ENCODE assay signal across 9 cellular contexts in the genomic region with DNA sequence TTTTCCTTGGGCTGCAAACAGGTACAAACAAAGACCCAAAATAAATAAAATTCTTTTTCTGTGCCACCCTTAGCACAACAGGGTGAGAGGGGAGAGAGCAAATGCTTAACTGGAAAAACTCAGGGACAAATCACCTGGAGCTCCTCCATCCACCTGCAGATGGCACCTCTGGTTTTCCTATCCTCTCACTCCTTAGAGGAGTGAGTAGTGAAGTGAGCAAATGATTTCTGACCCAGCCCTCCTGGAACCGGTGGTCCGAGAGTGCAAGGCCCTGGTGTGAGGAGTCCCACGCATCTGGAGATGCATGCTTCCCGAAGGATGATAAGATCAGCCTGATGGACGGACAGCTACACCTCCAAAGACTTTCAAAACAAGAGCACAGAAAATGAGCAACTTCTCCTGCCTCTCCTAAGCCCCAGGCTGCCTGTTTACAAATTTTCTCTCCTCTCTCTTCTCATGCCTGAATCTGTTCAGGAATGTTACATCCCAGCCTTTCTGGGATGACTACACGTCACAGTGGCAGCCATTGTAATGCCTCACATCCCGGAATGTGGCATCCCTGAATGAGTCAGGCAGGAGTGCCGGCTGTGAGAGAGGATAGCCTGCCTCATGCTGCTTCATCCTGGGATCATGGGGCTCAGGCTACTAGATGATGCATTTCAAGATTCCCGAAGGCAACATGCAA.
DNase-seq lines count a peak whose midpoint lies in the region; ATAC-seq and TF ChIP-seq lines count a peak whose summit lies in the region.
"Had no signal": no experiment of that assay in that cellular context is flagged by ENCODE, and none has a peak within 500 bp of the region (broad histone marks: within the 10 kb centered on the region; RNA-seq: fewer than 3 reads in every experiment).

No MANE protein-coding gene starts in this region.

- no CpG with 5 or more reads among the region's 9 CpGs for WGBS in IMR-90 (ENCODE audit: extremely low coverage in 2 of 2, insufficient read length in 1 of 2), 2 experiments

- peak overlapping the region; percentile 25 for H3K4me2 ChIP-seq in IMR-90 (ENCODE audit: low read depth, low read length)

- DNase-seq in AG09309 (ENCODE audit: low read depth) (peak; percentile 88), IMR-90 (peak; percentile 99), cerebellar nuclear complex (lab: John Stamatoyannopoulos, UW) (peak; percentile 13 to 41), lower lobe of right lung (no peak), GM10248 (ENCODE audit: extremely low spot score) (no peak)
- no peak for DNase-seq in CD8-positive, alpha-beta memory T cell
- DNase-seq in activated CD4-positive, alpha-beta T cell treated with anti-CD3 and anti-CD28 coated beads, Interleukin-2, amount 10 ng/mL, durations not matched to agents 24 days and 14 days: no peak
- DNase-seq: NCI-H1105 had no signal

- H3K4me1 ChIP-seq in IMR-90 (ENCODE audit: control insufficient read depth, insufficient read depth, low read length): peaks cover 47% of the 10 kb centered on the region
- H3K4me1 ChIP-seq in lower lobe of right lung: peaks cover 78% of the 10 kb centered on the region
- H3K4me1 ChIP-seq in CD8-positive, alpha-beta memory T cell (ENCODE audit: insufficient read depth, low read length): no peaks in the 10 kb centered on the region

- H3K4me1 Mint-ChIP-seq in CD8-positive, alpha-beta memory T cell: peaks cover 20 to 34% (median 25%) of the 10 kb centered on the region in 3 donors
- no peaks in the 10 kb centered on the region for H3K4me1 Mint-ChIP-seq in activated CD4-positive, alpha-beta T cell treated with anti-CD3 and anti-CD28 coated beads, Interleukin-2, amount 10 ng/mL, durations not matched to agents 24 days and 14 days

- peak overlapping the region; percentile 93 for H2BK20ac ChIP-seq in IMR-90 (ENCODE audit: low read depth, low read length)

- peak overlapping the region; percentile 86 for H3K27ac ChIP-seq in IMR-90 (ENCODE audit: insufficient read depth, low read length)
- H3K27ac ChIP-seq in lower lobe of right lung: peak overlapping the region; percentile 75
- H3K27ac ChIP-seq in CD8-positive, alpha-beta memory T cell (ENCODE audit: low read depth, low read length): no peak overlapping the region

- no peaks in the 10 kb centered on the region for H3K36me3 Mint-ChIP-seq in CD8-positive, alpha-beta memory T cell
- no peaks in the 10 kb centered on the region for H3K36me3 Mint-ChIP-seq in activated CD4-positive, alpha-beta T cell treated with anti-CD3 and anti-CD28 coated beads, Interleukin-2, amount 10 ng/mL, durations not matched to agents 24 days and 14 days (ENCODE audit: low read depth)

- ATAC-seq in IMR-90 (ENCODE audit: low read depth) (peak; percentile 80), lower lobe of right lung (peak; percentile 5 to 43), GM19455 (IDR thresholded peaks at IDR 0.05; ENCODE audit: unreplicated experiment) (no peak)

- CTCF ChIA-PET in IMR-90 (lab: Yijun Ruan, JAX) (interaction anchor here (0.7 to 1.7 kb wide), 4 partner anchors 14 to 202 kb away, joined by 3 to 5 read pairs (median 4); no protein-coding TSS in a partner anchor), GM10248 (lab: Yijun Ruan, JAX) (interaction anchor here (0.8 kb wide), 1 partner anchor 54 kb away, joined by 3 read pairs; no protein-coding TSS in a partner anchor)
- CTCF ChIA-PET in CD8-positive, alpha-beta memory T cell (lab: Charles Lee): no interaction called here

- H4K20me1 ChIP-seq in IMR-90 (ENCODE audit: insufficient read depth, low read length): no peaks in the 10 kb centered on the region

- peaks cover 0 to 2% (median 0%) of the 10 kb centered on the region in 5 donors for H3K9me3 Mint-ChIP-seq in CD8-positive, alpha-beta memory T cell
- H3K9me3 Mint-ChIP-seq in activated CD4-positive, alpha-beta T cell treated with anti-CD3 and anti-CD28 coated beads, Interleukin-2, amount 10 ng/mL, durations not matched to agents 24 days and 14 days: no peaks in the 10 kb centered on the region

- peak overlapping the region; percentile 47 for H3K9ac ChIP-seq in IMR-90 (ENCODE audit: low read depth, low read length)

- peaks cover 0 to 18% of the 10 kb centered on the region in 2 experiments; a peak in 1 of 4 replicates for H3K79me1 ChIP-seq in IMR-90 (ENCODE audit: low read depth in 1 of 2, low read length in 2 of 2)

- H3K27me3 Mint-ChIP-seq in CD8-positive, alpha-beta memory T cell: peaks cover 0 to 2% of the 10 kb centered on the region in 2 donors
- H3K27me3 Mint-ChIP-seq in activated CD4-positive, alpha-beta T cell treated with anti-CD3 and anti-CD28 coated beads, Interleukin-2, amount 10 ng/mL, durations not matched to agents 24 days and 14 days: peaks cover 1% of the 10 kb centered on the region

- peak; percentile 15; the same call in 1 of the 2 replicates for TF ChIP-seq POLR2A in IMR-90 (IDR thresholded peaks at IDR 0.05; ENCODE audit: low read depth, low read length)

- peak overlapping the region; percentile 77 for H3K23ac ChIP-seq in IMR-90 (ENCODE audit: low read depth, low read length)

- TF ChIP-seq CTCF in AG09309 (IDR thresholded peaks at IDR 0.05; ENCODE audit: control insufficient read depth, insufficient read depth, low read depth, low read length, missing control alignments) (peak; percentile 30), IMR-90 (conservative IDR thresholded peaks at IDR 0.05; ENCODE audit: low read depth, low read length) (peak; percentile 35), lower lobe of right lung (IDR thresholded peaks at IDR 0.05) (peak; percentile 22), GM10248 (IDR thresholded peaks at IDR 0.05; ENCODE audit: control extremely low read depth, extremely low read depth, low read depth, missing control alignments) (no peak)

- no peak overlapping the region for H3K4me3 Mint-ChIP-seq in CD8-positive, alpha-beta memory T cell
- H3K4me3 Mint-ChIP-seq in activated CD4-positive, alpha-beta T cell treated with anti-CD3 and anti-CD28 coated beads, Interleukin-2, amount 10 ng/mL, durations not matched to agents 24 days and 14 days: no peak overlapping the region

- H3K14ac ChIP-seq in IMR-90 (replicated peaks; ENCODE audit: low read depth, low read length): peak overlapping the region; percentile 80

- peak overlapping the region; percentile 94 for H2BK120ac ChIP-seq in IMR-90 (ENCODE audit: low read depth, low read length)

- peak overlapping the region; percentile 89 for H4K91ac ChIP-seq in IMR-90 (ENCODE audit: insufficient read depth, low read depth, low read length)

- POLR2A ChIA-PET in IMR-90 (lab: Charles Lee; ENCODE audit: unreplicated experiment): no interaction called here
- POLR2A ChIA-PET in CD8-positive, alpha-beta memory T cell (lab: Charles Lee): no interaction called here
- POLR2A ChIA-PET in GM10248 (lab: Yijun Ruan, JAX): no interaction called here

- H2AK9ac ChIP-seq in IMR-90 (replicated peaks; ENCODE audit: low read depth, low read length, poor library complexity): peak overlapping the region; percentile 5

- peak; percentile 37 for TF ChIP-seq RAD21 in IMR-90 (IDR thresholded peaks at IDR 0.05; ENCODE audit: low read length)

- H2AK5ac ChIP-seq in IMR-90 (ENCODE audit: low read depth, low read length): peak overlapping the region; percentile 86

- H3K4ac ChIP-seq in IMR-90 (ENCODE audit: low read depth, low read length): peak overlapping the region; percentile 92

- H3K9me3 ChIP-seq in IMR-90 (ENCODE audit: control insufficient read depth, insufficient read depth, low read length) (no peaks in the 10 kb centered on the region), lower lobe of right lung (no peaks in the 10 kb centered on the region)
- H3K9me3 ChIP-seq in CD8-positive, alpha-beta memory T cell (ENCODE audit: low read length): no peaks in the 10 kb centered on the region

- peak overlapping the region; percentile 70 for H3K18ac ChIP-seq in IMR-90 (ENCODE audit: low read depth, low read length)

- peak overlapping the region; percentile 63; the same call in 1 of the 2 replicates for H4K5ac ChIP-seq in IMR-90 (ENCODE audit: low read depth, low read length)

- peaks cover 53% of the 10 kb centered on the region for H3K9me1 ChIP-seq in IMR-90 (ENCODE audit: insufficient read depth, low read length)

- no peaks in the 10 kb centered on the region for H3K27me3 ChIP-seq in IMR-90 (ENCODE audit: control insufficient read depth, insufficient read depth, low read length)
- H3K27me3 ChIP-seq in lower lobe of right lung (ENCODE audit: low read depth): no peaks in the 10 kb centered on the region
- H3K27me3 ChIP-seq in CD8-positive, alpha-beta memory T cell (ENCODE audit: insufficient read depth, low read length, poor library complexity, severe bottlenecking): no peaks in the 10 kb centered on the region

- H2BK15ac ChIP-seq in IMR-90 (ENCODE audit: low read depth, low read length): peak overlapping the region; percentile 52; the same call in 2 of the 3 replicates

- in situ Hi-C loops in IMR-90 (cut with MboI; ENCODE audit: low sequenced_read_pairs): no loop called here

- H4K8ac ChIP-seq in IMR-90 (ENCODE audit: low read depth in 2 of 2, low read length in 2 of 2): peak overlapping the region; percentile 25 to 88

- intact Hi-C loops in IMR-90 (cut with micrococcal nuclease): loop anchor here (1.0 to 5.0 kb wide), 6 partner anchors 52 to 199 kb away; partner anchors contain the start of gene ADRB2
- intact Hi-C loops in lower lobe of right lung (cut with DNase I): no loop called here
- intact Hi-C loops in activated CD4-positive, alpha-beta T cell treated with anti-CD3 and anti-CD28 coated beads, Interleukin-2, amount 10 ng/mL, durations not matched to agents 24 days and 14 days (cut with micrococcal nuclease): no loop called here

- dilution Hi-C loops in IMR-90 (cut with HindIII; ENCODE audit: low sequenced_read_pairs, unreplicated experiment): no loop called here

- H2BK5ac ChIP-seq in IMR-90 (ENCODE audit: low read depth, low read length, poor library complexity, severe bottlenecking): peak overlapping the region; percentile 95

- peak overlapping the region; percentile 84 for H2AFZ ChIP-seq in IMR-90 (replicated peaks; ENCODE audit: low read length, poor library complexity)

- H3K36me3 ChIP-seq in IMR-90 (ENCODE audit: control insufficient read depth, insufficient read depth, low read length) (no peaks in the 10 kb centered on the region), lower lobe of right lung (no peaks in the 10 kb centered on the region)
- no peaks in the 10 kb centered on the region for H3K36me3 ChIP-seq in CD8-positive, alpha-beta memory T cell (ENCODE audit: insufficient read depth, low read length)

- no TSS peak for BruUV-seq in IMR-90 (replicated peaks; lab: Mats Ljungman, UMichigan)

- no peak overlapping the region for H3K27ac Mint-ChIP-seq in CD8-positive, alpha-beta memory T cell
- H3K27ac Mint-ChIP-seq in activated CD4-positive, alpha-beta T cell treated with anti-CD3 and anti-CD28 coated beads, Interleukin-2, amount 10 ng/mL, durations not matched to agents 24 days and 14 days: no peak overlapping the region

- peak overlapping the region; percentile 70 for H3K56ac ChIP-seq in IMR-90 (ENCODE audit: extremely low read depth, insufficient read depth, low read length)

- H3K4me3 ChIP-seq in AG09309 (ENCODE audit: control insufficient read depth, low read depth, low read length) (no peak overlapping the region), IMR-90 (ENCODE audit: insufficient read depth, low read depth, low read length) (no peak overlapping the region), lower lobe of right lung (no peak overlapping the region)
- no peak overlapping the region for H3K4me3 ChIP-seq in CD8-positive, alpha-beta memory T cell (ENCODE audit: low read length)

Comparison
In these comparisons a context has a peak if more than half of its experiments do, and no peak if none do; other contexts are left out.
1. DNase-seq: peak in AG09309 (single experiment), IMR-90 (single experiment) and cerebellar nuclear complex (2 of 2); none in lower lobe of right lung (single experiment), CD8-positive, alpha-beta memory T cell (0 of 5), GM10248 (single experiment) and activated CD4-positive, alpha-beta T cell treated with anti-CD3 and anti-CD28 coated beads, Interleukin-2, amount 10 ng/mL, durations not matched to agents 24 days and 14 days (single experiment).